20 cellular contexts compared by ENCODE assay signal in the genomic region with DNA sequence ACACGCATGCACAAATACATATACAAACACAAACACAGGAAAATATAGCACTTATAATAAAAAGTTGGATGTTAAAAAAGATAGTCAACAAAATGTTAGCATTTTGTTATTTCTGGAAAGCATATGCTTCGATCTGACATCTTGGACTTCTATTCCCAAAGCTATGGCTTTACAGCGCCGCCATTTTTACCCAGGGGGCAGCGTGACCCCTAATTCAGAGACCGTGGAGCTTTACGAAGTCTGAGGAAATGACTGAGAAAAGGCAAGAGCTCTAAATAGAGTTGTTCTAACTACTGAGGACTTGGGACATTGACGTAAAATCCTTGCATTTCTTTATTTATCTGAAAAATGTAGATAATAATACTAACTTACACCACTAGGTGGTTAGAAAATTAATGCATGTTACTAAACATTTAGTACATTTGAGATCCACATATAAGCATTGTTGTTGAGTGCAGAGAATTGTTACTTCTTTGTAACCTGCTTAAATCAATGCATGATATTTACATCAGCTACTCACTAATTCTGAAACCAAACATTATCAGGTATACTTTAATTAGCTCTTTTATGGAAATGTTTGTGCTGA.
A peak's percentile ranks its signal among the peaks of the same experiment; 100 is the strongest.
DNase-seq lines count a peak whose midpoint lies in the region; ATAC-seq, FAIRE-seq and TF ChIP-seq lines count a peak whose summit lies in the region.
"Had no signal": no experiment of that assay in that cellular context is flagged by ENCODE, and none has a peak within 500 bp of the region (broad histone marks: within the 10 kb centered on the region; RNA-seq: fewer than 3 reads in every experiment).

No MANE protein-coding gene starts in this region.

- H3K27me3 ChIP-seq in DND-41 (ENCODE audit: insufficient read depth, low read length, poor library complexity) (peaks cover 4% of the 10 kb centered on the region), keratinocyte (ENCODE audit: control insufficient read depth, extremely low read depth, insufficient read depth, low read length) (no peaks in the 10 kb centered on the region)
- H3K27me3 ChIP-seq: upper lobe of right lung had no signal

- H4K20me1 ChIP-seq in DND-41 (ENCODE audit: insufficient read depth, low read length) (no peaks in the 10 kb centered on the region), keratinocyte (ENCODE audit: control insufficient read depth, extremely low read depth, insufficient read depth, low read length) (peaks cover 2% of the 10 kb centered on the region)

- no peak overlapping the region for H3K4me3 ChIP-seq in DND-41 (ENCODE audit: low read depth in 1 of 2, low read length in 2 of 2)
- no peak overlapping the region for H3K4me3 ChIP-seq in astrocyte of the spinal cord (ENCODE audit: low read depth, low read length)
- no peak overlapping the region for H3K4me3 ChIP-seq in keratinocyte (ENCODE audit: control insufficient read depth in 2 of 3, extremely low read depth in 1 of 3, insufficient read depth in 2 of 3, low read depth in 1 of 3, low read length in 3 of 3)
- H3K4me3 ChIP-seq: upper lobe of right lung had no signal

- no peak overlapping the region for H3K27ac ChIP-seq in DND-41 (ENCODE audit: low read length)
- no peak overlapping the region for H3K27ac ChIP-seq in keratinocyte (ENCODE audit: control insufficient read depth, insufficient read depth, low read length)
- H3K27ac ChIP-seq: upper lobe of right lung had no signal

- in situ Hi-C loops in astrocyte of the spinal cord (cut with HindIII; ENCODE audit: low sequenced_read_pairs) = no loop called here

- dilution Hi-C loops in keratinocyte (cut with MboI; ENCODE audit: extremely low pct_ligation_motif_present, low sequenced_read_pairs) = no loop called here

- no peaks in the 10 kb centered on the region for H3K9me1 ChIP-seq in keratinocyte (ENCODE audit: control insufficient read depth, extremely low read depth, insufficient read depth, low read length)

- H3K4me1 ChIP-seq in DND-41 (ENCODE audit: insufficient read depth, low read length) (no peaks in the 10 kb centered on the region), keratinocyte (ENCODE audit: control insufficient read depth, extremely low read depth, insufficient read depth, low read length) (peaks cover 23% of the 10 kb centered on the region)
- H3K4me1 ChIP-seq: upper lobe of right lung had no signal

- H2AFZ ChIP-seq in DND-41 (ENCODE audit: low read depth, low read length) = no peak overlapping the region
- H2AFZ ChIP-seq in keratinocyte (ENCODE audit: control insufficient read depth, low read length) = no peak overlapping the region

- H3K79me2 ChIP-seq in DND-41 (ENCODE audit: insufficient read depth, low read length) (no peaks in the 10 kb centered on the region), keratinocyte (ENCODE audit: control insufficient read depth, insufficient read depth, low read length) (peaks cover 24% of the 10 kb centered on the region)

- no peak for FAIRE-seq in keratinocyte (lab: Jason Lieb, UNC)
- FAIRE-seq: GM12892 had no signal

- no peaks in the 10 kb centered on the region for H3K9me3 ChIP-seq in DND-41 (ENCODE audit: insufficient read depth, low read length, severe bottlenecking)
- no peaks in the 10 kb centered on the region for H3K9me3 ChIP-seq in keratinocyte (ENCODE audit: control insufficient read depth, low read depth, low read length)
- H3K9me3 ChIP-seq: upper lobe of right lung had no signal

- no peak overlapping the region for H3K4me2 ChIP-seq in DND-41 (ENCODE audit: insufficient read depth, low read length)
- H3K4me2 ChIP-seq in keratinocyte (ENCODE audit: control insufficient read depth, extremely low read depth, insufficient read depth, low read depth, low read length) = peak overlapping the region; percentile 92

- TF ChIP-seq CTCF in DND-41 (IDR thresholded peaks at IDR 0.05; ENCODE audit: borderline replicate concordance, extremely low read depth, low read length, poor library complexity, severe bottlenecking) (peak; percentile 8), astrocyte of the spinal cord (IDR thresholded peaks at IDR 0.05; ENCODE audit: low read depth, low read length) (peak; percentile 7), keratinocyte (optimal IDR thresholded peaks at IDR 0.05 in 1 of 3, IDR thresholded peaks at IDR 0.05 in 1 of 3, conservative IDR thresholded peaks at IDR 0.05 in 1 of 3; ENCODE audit: extremely low read depth in 1 of 3, insufficient read depth in 2 of 3, low read length in 3 of 3) (no peak)

- DNase-seq in DND-41 = no peak
- peak; percentile 18 for DNase-seq in HT-29 (ENCODE audit: low spot score)
- no peak for DNase-seq in astrocyte of the spinal cord (ENCODE audit: low read depth, low spot score)
- DNase-seq in keratinocyte (ENCODE audit: low read depth, low spot score) = no peak
- DNase-seq in AG08396 (ENCODE audit: low spot score) = no peak
- DNase-seq: activated B cell treated with CpG ODN at 0.5 μM for 24 hours; activated CD4-positive, alpha-beta memory T cell treated with anti-CD3 and anti-CD28 coated beads, Interleukin-2, amount 10 ng/mL, durations not matched to agents 7 days and 5 days; activated naive CD4-positive, alpha-beta T cell treated with anti-CD3 and anti-CD28 coated beads, Interleukin-2, amount 10 ng/mL, durations not matched to agents 7 days and 5 days; activated T-cell treated with anti-CD3 and anti-CD28 coated beads, Interleukin-2, amount 50 U/mL, for 4 hours; dermis blood vessel endothelial cell; erythroblast; Karpas-422; NCI-H1417 treated with DMSO at 0.1 percent for 48 hours; NCI-H524 treated with DMSO at 0.1 percent for 48 hours; stimulated activated CD4-positive, alpha-beta T cell treated with anti-CD3 and anti-CD28 coated beads, Interleukin-4, amount 100 ng/mL, for 24 hours; upper lobe of right lung had no signal

- H3K36me3 ChIP-seq in DND-41 (ENCODE audit: insufficient read depth, low read length) = no peaks in the 10 kb centered on the region
- no peaks in the 10 kb centered on the region for H3K36me3 ChIP-seq in keratinocyte (ENCODE audit: control insufficient read depth in 2 of 2, extremely low read depth in 1 of 2, insufficient read depth in 2 of 2, low read length in 2 of 2)
- H3K36me3 ChIP-seq: upper lobe of right lung had no signal

- no peak for ATAC-seq in DND-41 (ENCODE audit: insufficient read depth, low read depth)
- ATAC-seq in GM19023 (IDR thresholded peaks at IDR 0.05; ENCODE audit: unreplicated experiment) = no peak
- ATAC-seq in GM19324 (IDR thresholded peaks at IDR 0.05; ENCODE audit: low FRiP score, unreplicated experiment) = no peak
- no peak for ATAC-seq in GM21717 (IDR thresholded peaks at IDR 0.05; ENCODE audit: unreplicated experiment)
- ATAC-seq: activated T-cell treated with anti-CD3 and anti-CD28 coated beads, Interleukin-2, amount 50 U/mL, for 4 hours; upper lobe of right lung had no signal

- H3K9ac ChIP-seq in DND-41 (ENCODE audit: low read depth, low read length) (no peak overlapping the region), keratinocyte (ENCODE audit: control insufficient read depth, extremely low read depth, insufficient read depth, low read length) (no peak overlapping the region)

Comparison
In these comparisons a context has a peak if more than half of its experiments do, and no peak if none do; other contexts are left out.
1. CTCF ChIP-seq: peak in DND-41 (single experiment) and astrocyte of the spinal cord (single experiment); none in keratinocyte (0 of 3).